Comparison of ENCODE assay signal across 8 cellular contexts in genomic region chr11:86066033-86066432, GRCh38. TPM values are rescaled to one million over a fixed set of nuclear protein-coding genes. Genes with fewer than 3 reads are reported as not detected.
DNase-seq lines count a peak whose midpoint lies in the region; ATAC-seq and TF ChIP-seq lines count a peak whose summit lies in the region.

No MANE protein-coding gene starts in this region.

- H3K4me3 ChIP-seq in gastroesophageal sphincter (peak overlapping the region; percentile 65 to 85), smooth muscle cell (peak overlapping the region; percentile 79)

- H3K27ac ChIP-seq in H9 (ENCODE audit: insufficient read length, low read depth, low read length) (no peak overlapping the region), gastroesophageal sphincter (peak overlapping the region in 3 of 4 donors; percentile 96 to 99 (median 99)), smooth muscle cell (ENCODE audit: low read depth) (peak overlapping the region; percentile 100)

- WGBS in H9 (ENCODE audit: extremely low coverage, insufficient read length, low lambda C conversion rate): no CpG with 5 or more reads among the region's 3 CpGs
- 0 to 2% methylated on average over 3 of the region's 3 CpGs for WGBS in gastroesophageal sphincter (ENCODE audit: low coverage in 1 of 2), 2 donors
- 19% methylated on average over 3 of the region's 3 CpGs for WGBS in smooth muscle cell (ENCODE audit: low lambda C conversion rate)

- peaks cover 11% of the 10 kb centered on the region for H3K79me1 ChIP-seq in H9 (ENCODE audit: insufficient read depth, low read depth, low read length, poor library complexity, severe bottlenecking)

- no peak for ATAC-seq in activated B cell treated with CpG ODN at 0.5 μM for 24 hours (ENCODE audit: low read depth)
- no peak for ATAC-seq in gastroesophageal sphincter

- no peak overlapping the region for H3K14ac ChIP-seq in H9 (ENCODE audit: insufficient read depth, low read length)

- H3K27ac Mint-ChIP-seq in H9: no peak overlapping the region
- H3K27ac Mint-ChIP-seq in activated B cell treated with CpG ODN at 0.5 μM for 24 hours: peak overlapping the region; percentile 95

- H4K20me1 ChIP-seq in H9 (ENCODE audit: control insufficient read depth, insufficient read depth, insufficient read length) (no peaks in the 10 kb centered on the region), smooth muscle cell (ENCODE audit: low read depth) (peaks cover 76% of the 10 kb centered on the region)

- H3T11ph ChIP-seq in H9 (ENCODE audit: low read length): no peak overlapping the region

- H3K18ac ChIP-seq in H9 (ENCODE audit: insufficient read length, low read depth, low read length): no peak overlapping the region

- H4K5ac ChIP-seq in H9 (ENCODE audit: insufficient read length, low read depth, low read length): no peak overlapping the region

- H2AFZ ChIP-seq in H9 (ENCODE audit: low read length) (no peak overlapping the region), smooth muscle cell (ENCODE audit: low read depth) (no peak overlapping the region)

- H4K8ac ChIP-seq in H9 (replicated peaks; ENCODE audit: insufficient read length, low read depth, low read length): no peak overlapping the region

- H3K9me3 ChIP-seq in H9 (ENCODE audit: control insufficient read depth, low read depth, low read length) (no peaks in the 10 kb centered on the region), gastroesophageal sphincter (no peaks in the 10 kb centered on the region), smooth muscle cell (replicated peaks; ENCODE audit: low read depth) (no peaks in the 10 kb centered on the region)

- H2BK20ac ChIP-seq in H9 (ENCODE audit: low read depth, low read length, poor library complexity, severe bottlenecking): no peak overlapping the region

- H3F3A ChIP-seq in smooth muscle cell (ENCODE audit: low read depth): peaks cover 6% of the 10 kb centered on the region

- H3K4me3 Mint-ChIP-seq in H9 (peak overlapping the region; percentile 99 to 100; a peak in 4 of 5 replicates), activated B cell treated with CpG ODN at 0.5 μM for 24 hours (peak overlapping the region; percentile 97)

- H3K23me2 ChIP-seq in H9 (ENCODE audit: insufficient read length, low read depth, low read length, poor library complexity, severe bottlenecking): peaks cover 6% of the 10 kb centered on the region

- H2BK15ac ChIP-seq in H9 (ENCODE audit: low read depth, low read length): no peak overlapping the region

- no peak overlapping the region for H4K91ac ChIP-seq in H9 (ENCODE audit: insufficient read length, low read depth, low read length)

- no peak for TF ChIP-seq POLR2A in gastroesophageal sphincter (IDR thresholded peaks at IDR 0.05)

- CTCF ChIA-PET in activated B cell treated with CpG ODN at 0.5 μM for 24 hours (lab: Charles Lee): interaction anchor here (1.0 kb wide), 1 partner anchor 24 kb away, joined by 5 read pairs; no protein-coding TSS in a partner anchor

- intact Hi-C loops in activated B cell treated with CpG ODN at 0.5 μM for 24 hours (cut with micrococcal nuclease): loop anchor here (5.0 kb wide), 3 partner anchors 111 to 971 kb away; partner anchors contain the start of gene TMEM135

- no peak overlapping the region for H3K9ac ChIP-seq in H9 (ENCODE audit: extremely low read depth, insufficient read length, low read length)
- H3K9ac ChIP-seq in smooth muscle cell (ENCODE audit: low read depth): peak overlapping the region; percentile 89

- no peak for TF ChIP-seq CTCF in H9 (conservative IDR thresholded peaks at IDR 0.05)
- no peak for TF ChIP-seq CTCF in activated B cell treated with CpG ODN at 0.5 μM for 24 hours (IDR thresholded peaks at IDR 0.05)
- TF ChIP-seq CTCF in gastroesophageal sphincter (IDR thresholded peaks at IDR 0.05): no peak
- TF ChIP-seq CTCF in smooth muscle cell (IDR thresholded peaks at IDR 0.05; ENCODE audit: borderline replicate concordance, insufficient read depth, poor library complexity, severe bottlenecking): no peak

- H3K4me2 ChIP-seq in H9 (ENCODE audit: insufficient read depth, insufficient read length, low read length) (peak overlapping the region; percentile 87), smooth muscle cell (peak overlapping the region; percentile 86)

- H3K36me3 Mint-ChIP-seq in H9 (ENCODE audit: insufficient read depth in 1 of 3, low read depth in 3 of 3) (peaks cover 0 to 3% (median 0%) of the 10 kb centered on the region in 3 experiments; a peak in 1 of 7 replicates), activated B cell treated with CpG ODN at 0.5 μM for 24 hours (ENCODE audit: low read depth) (peaks cover 21% of the 10 kb centered on the region)

- TF ChIP-seq EP300 in gastroesophageal sphincter (IDR thresholded peaks at IDR 0.05): no peak

- H3K4me1 Mint-ChIP-seq in H9 (peaks cover 57 to 61% of the 10 kb centered on the region in 2 experiments), activated B cell treated with CpG ODN at 0.5 μM for 24 hours (peaks cover 77% of the 10 kb centered on the region)

- POLR2A ChIA-PET in activated B cell treated with CpG ODN at 0.5 μM for 24 hours (lab: Charles Lee): interaction anchor here (0.6 to 5.3 kb wide), 4 partner anchors 107 to 179 kb away, joined by 4 to 65 read pairs (median 4); no protein-coding TSS in a partner anchor

- H2BK120ac ChIP-seq in H9 (ENCODE audit: low read depth, low read length, poor library complexity, severe bottlenecking): no peak overlapping the region

- no peak overlapping the region for H3K4ac ChIP-seq in H9 (ENCODE audit: low read depth, low read length)

- no peak for DNase-seq in H9
- no peak for DNase-seq in activated B cell treated with CpG ODN at 0.5 μM for 24 hours
- DNase-seq in smooth muscle cell (lab: John Stamatoyannopoulos, UW; ENCODE audit: unreplicated experiment): no peak
- no peak for DNase-seq in NCI-H446 (lab: John Stamatoyannopoulos, UW)
- DNase-seq in GM19238 (ENCODE audit: insufficient read length, low spot score): no peak
- DNase-seq in effector CD8-positive, alpha-beta T cell (lab: John Stamatoyannopoulos, UW): no peak
- DNase-seq in activated CD8-positive, alpha-beta memory T cell treated with anti-CD3 and anti-CD28 coated beads for 24 hours: no peak

- peaks cover 43% of the 10 kb centered on the region for H3K79me2 ChIP-seq in H9 (ENCODE audit: insufficient read depth, low read length)
- H3K79me2 ChIP-seq in smooth muscle cell (ENCODE audit: low read depth): peaks cover 78% of the 10 kb centered on the region

- H3K36me3 ChIP-seq in gastroesophageal sphincter: no peaks in the 10 kb centered on the region
- no peaks in the 10 kb centered on the region for H3K36me3 ChIP-seq in smooth muscle cell (ENCODE audit: low read depth)

- no peak overlapping the region for H2AK5ac ChIP-seq in H9 (ENCODE audit: insufficient read length, low read length)

- no peaks in the 10 kb centered on the region for H3K27me3 Mint-ChIP-seq in H9 (ENCODE audit: low read depth)
- no peaks in the 10 kb centered on the region for H3K27me3 Mint-ChIP-seq in activated B cell treated with CpG ODN at 0.5 μM for 24 hours

- no peaks in the 10 kb centered on the region; the same call in 1 of the 2 replicates for H3K4me1 ChIP-seq in H9 (ENCODE audit: insufficient read depth, low read length)
- peaks cover 14 to 66% (median 15%) of the 10 kb centered on the region in 3 donors for H3K4me1 ChIP-seq in gastroesophageal sphincter
- H3K4me1 ChIP-seq in smooth muscle cell (ENCODE audit: low read depth): peaks cover 51% of the 10 kb centered on the region

- no peak overlapping the region for H2BK5ac ChIP-seq in H9 (ENCODE audit: insufficient read length, low read length)

- no peak overlapping the region for H3K56ac ChIP-seq in H9 (ENCODE audit: insufficient read length, low read depth, low read length)

- H3K27me3 ChIP-seq in H9 (ENCODE audit: insufficient read depth, low read length): no peaks in the 10 kb centered on the region
- H3K27me3 ChIP-seq in gastroesophageal sphincter: no peaks in the 10 kb centered on the region
- H3K27me3 ChIP-seq in smooth muscle cell (ENCODE audit: low read depth): no peaks in the 10 kb centered on the region

- no peak overlapping the region for H3K23ac ChIP-seq in H9 (ENCODE audit: insufficient read length, low read depth, low read length)

- H3K9me3 Mint-ChIP-seq in H9 (no peaks in the 10 kb centered on the region; a peak in 1 of 5 replicates), activated B cell treated with CpG ODN at 0.5 μM for 24 hours (no peaks in the 10 kb centered on the region)

- no peak overlapping the region for H2BK12ac ChIP-seq in H9 (ENCODE audit: insufficient read length, low read depth, low read length)

RNA-seq across cellular contexts. Expression of gene PICALM, which starts 2.9 kb away (rescaled TPM):
- 76.4 and 80.4 TPM in 2 replicates for total RNA-seq in H9 (2021)
- 118 and 139 TPM in 2 replicates for total RNA-seq in activated B cell treated with CpG ODN at 0.5 μM for 24 hours
- total RNA-seq in gastroesophageal sphincter: 100 to 1,000 TPM; 237 to 286 (median 263) TPM
- total RNA-seq in smooth muscle cell: 420 and 421 TPM in 2 replicates
- 72.9 and 75.4 TPM in 2 replicates for polyA plus RNA-seq in smooth muscle cell
